In the genomic region with DNA sequence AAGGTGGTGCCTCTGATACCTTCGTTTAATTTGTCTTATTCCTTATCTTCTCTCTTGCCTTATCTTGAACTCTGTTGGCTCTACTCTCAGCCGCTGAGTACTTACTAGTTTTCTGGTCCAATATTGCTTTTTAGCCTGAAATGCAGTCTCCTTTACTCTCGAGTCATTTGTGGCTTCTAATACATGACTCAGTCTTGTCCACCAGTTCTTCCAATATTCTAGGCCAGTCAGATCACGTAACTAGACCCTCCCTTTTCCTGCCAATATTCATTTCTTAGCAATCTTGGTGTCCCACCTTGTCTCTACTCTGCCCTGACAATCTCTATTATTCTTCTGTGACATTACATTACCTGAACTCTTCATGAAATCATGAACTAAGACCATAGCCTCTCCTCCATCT, we compare ENCODE assay signal across 24 cellular contexts.
"Had no signal": no experiment of that assay in that cellular context is flagged by ENCODE, and none has a peak within 500 bp of the region (broad histone marks: within the 10 kb centered on the region; RNA-seq: fewer than 3 reads in every experiment).

No MANE protein-coding gene starts in this region.

- H3K9me3 ChIP-seq: ascending aorta, colonic mucosa, esophagus muscularis mucosa, mucosa of descending colon, ovary, sigmoid colon, stomach, testis, upper lobe of left lung had no signal

- DNase-seq: activated CD4-positive, alpha-beta memory T cell treated with anti-CD3 and anti-CD28 coated beads for 36 hours; activated CD4-positive, CD25-positive, alpha-beta regulatory T cell treated with anti-CD3 and anti-CD28 coated beads, Interleukin-2, amount 50 U/mL, for 72 hours; activated CD8-positive, alpha-beta memory T cell treated with anti-CD3 and anti-CD28 coated beads, Interleukin-2, amount 10 ng/mL, durations not matched to agents 7 days and 5 days; activated naive CD4-positive, alpha-beta T cell treated with anti-CD3 and anti-CD28 coated beads for 36 hours; activated naive CD8-positive, alpha-beta T cell treated with anti-CD3 and anti-CD28 coated beads, Interleukin-2, amount 50 U/mL, for 24 hours; activated T-cell treated with anti-CD3 and anti-CD28 coated beads, Interleukin-2, amount 50 U/mL, for 1 hour; caudate nucleus; colonic mucosa; foreskin melanocyte; heart left ventricle; immature natural killer cell; mucosa of descending colon; naive thymus-derived CD4-positive, alpha-beta T cell; ovary; sigmoid colon; stimulated activated CD4-positive, alpha-beta T cell treated with anti-CD3 and anti-CD28 coated beads, Interleukin-1b, Interleukin-23, amount 100 ng/mL, for 48 hours; stomach; T-cell; T-helper 9 cell; testis; upper lobe of left lung had no signal

- H3K27ac Mint-ChIP-seq: activated CD4-positive, alpha-beta memory T cell treated with anti-CD3 and anti-CD28 coated beads for 36 hours; activated CD8-positive, alpha-beta memory T cell treated with anti-CD3 and anti-CD28 coated beads, Interleukin-2, amount 10 ng/mL, durations not matched to agents 7 days and 5 days; activated naive CD4-positive, alpha-beta T cell treated with anti-CD3 and anti-CD28 coated beads for 36 hours; activated naive CD8-positive, alpha-beta T cell treated with anti-CD3 and anti-CD28 coated beads, Interleukin-2, amount 50 U/mL, for 24 hours; activated T-helper 2 cell treated with anti-CD3 and anti-CD28 coated beads, Interferon-gamma antibody, Interleukin-2, Interleukin-4, amounts not matched to agents 10 μg/mL and 5 μg/mL and 100 μg/mL, durations not matched to agents 14 hours and 24 hours and 36 hours; immature natural killer cell; naive thymus-derived CD4-positive, alpha-beta T cell; T-cell had no signal

- H3K36me3 Mint-ChIP-seq: activated CD8-positive, alpha-beta memory T cell treated with anti-CD3 and anti-CD28 coated beads, Interleukin-2, amount 10 ng/mL, durations not matched to agents 7 days and 5 days had no signal

- H3K4me3 ChIP-seq: ascending aorta, colonic mucosa, esophagus muscularis mucosa, heart left ventricle, mucosa of descending colon, ovary, sigmoid colon, stomach, testis, upper lobe of left lung had no signal

- H3K27me3 Mint-ChIP-seq: activated CD4-positive, alpha-beta memory T cell treated with anti-CD3 and anti-CD28 coated beads for 36 hours; activated CD8-positive, alpha-beta memory T cell treated with anti-CD3 and anti-CD28 coated beads, Interleukin-2, amount 10 ng/mL, durations not matched to agents 7 days and 5 days; activated naive CD8-positive, alpha-beta T cell treated with anti-CD3 and anti-CD28 coated beads, Interleukin-2, amount 50 U/mL, for 24 hours; naive thymus-derived CD4-positive, alpha-beta T cell; T-cell had no signal

- H3K36me3 ChIP-seq: ascending aorta, colonic mucosa, ovary, sigmoid colon, stomach had no signal

- ATAC-seq: activated CD8-positive, alpha-beta memory T cell treated with anti-CD3 and anti-CD28 coated beads, Interleukin-2, amount 10 ng/mL, durations not matched to agents 7 days and 5 days; activated naive CD8-positive, alpha-beta T cell treated with anti-CD3 and anti-CD28 coated beads, Interleukin-2, amount 50 U/mL, for 24 hours; heart left ventricle; mucosa of descending colon; naive thymus-derived CD4-positive, alpha-beta T cell; T-cell had no signal

- H3K4me1 Mint-ChIP-seq: activated CD8-positive, alpha-beta memory T cell treated with anti-CD3 and anti-CD28 coated beads, Interleukin-2, amount 10 ng/mL, durations not matched to agents 7 days and 5 days; activated naive CD8-positive, alpha-beta T cell treated with anti-CD3 and anti-CD28 coated beads, Interleukin-2, amount 50 U/mL, for 24 hours; T-cell had no signal

- H3K27me3 ChIP-seq: ascending aorta, colonic mucosa, esophagus muscularis mucosa, heart left ventricle, ovary, sigmoid colon, stomach, testis, upper lobe of left lung had no signal

- H3K27ac ChIP-seq: ascending aorta, colonic mucosa, esophagus muscularis mucosa, heart left ventricle, ovary, sigmoid colon, stomach, testis, upper lobe of left lung had no signal

- H3K4me3 Mint-ChIP-seq: activated CD4-positive, alpha-beta memory T cell treated with anti-CD3 and anti-CD28 coated beads for 36 hours; activated CD8-positive, alpha-beta memory T cell treated with anti-CD3 and anti-CD28 coated beads, Interleukin-2, amount 10 ng/mL, durations not matched to agents 7 days and 5 days; activated naive CD4-positive, alpha-beta T cell treated with anti-CD3 and anti-CD28 coated beads for 36 hours; activated naive CD8-positive, alpha-beta T cell treated with anti-CD3 and anti-CD28 coated beads, Interleukin-2, amount 50 U/mL, for 24 hours; immature natural killer cell; naive thymus-derived CD4-positive, alpha-beta T cell; T-cell had no signal

- H3K4me1 ChIP-seq: ascending aorta, colonic mucosa, esophagus muscularis mucosa, heart left ventricle, sigmoid colon, stomach, testis, upper lobe of left lung had no signal

- H3K9me3 Mint-ChIP-seq: activated CD4-positive, alpha-beta memory T cell treated with anti-CD3 and anti-CD28 coated beads for 36 hours; activated T-helper 2 cell treated with anti-CD3 and anti-CD28 coated beads, Interferon-gamma antibody, Interleukin-2, Interleukin-4, amounts not matched to agents 10 μg/mL and 5 μg/mL and 100 μg/mL, durations not matched to agents 14 hours and 24 hours and 36 hours; immature natural killer cell; T-cell had no signal
